In genomic region chr1:110390096-110390495, GRCh38 we compare ENCODE assay signal across 9 cellular contexts. TPM values are rescaled to one million over a fixed set of nuclear protein-coding genes. Genes with fewer than 3 reads are reported as not detected.
DNase-seq lines count a peak whose midpoint lies in the region; ATAC-seq and TF ChIP-seq lines count a peak whose summit lies in the region.
"Had no signal": no experiment of that assay in that cellular context is flagged by ENCODE, and none has a peak within 500 bp of the region (broad histone marks: within the 10 kb centered on the region; RNA-seq: fewer than 3 reads in every experiment).

No MANE protein-coding gene starts in this region.

- no peak for TF ChIP-seq EP300 in upper lobe of left lung (IDR thresholded peaks at IDR 0.05)

- no peak overlapping the region for H2BK15ac ChIP-seq in mesendoderm (replicated peaks; ENCODE audit: low read depth)

- H3K27ac Mint-ChIP-seq in endothelial cell (ENCODE audit: unreplicated experiment) = peak overlapping the region; percentile 54
- H3K27ac Mint-ChIP-seq: activated T-helper 17 cell treated with anti-CD3 and anti-CD28 coated beads, Interleukin-2, amount 50 U/mL, for 72 hours had no signal

- no peaks in the 10 kb centered on the region for H3K79me2 ChIP-seq in mesendoderm (ENCODE audit: control insufficient read depth, insufficient read depth, low read length)

- peak overlapping the region; percentile 38 for H3K4me3 ChIP-seq in MG63
- no peak overlapping the region for H3K4me3 ChIP-seq in mesendoderm (ENCODE audit: low read length)
- H3K4me3 ChIP-seq in upper lobe of left lung = peak overlapping the region in 3 of 4 donors; percentile 24 to 42 (median 38)
- H3K4me3 ChIP-seq: PC-9 had no signal

- no peaks in the 10 kb centered on the region for H3K27me3 ChIP-seq in MG63
- no peaks in the 10 kb centered on the region for H3K27me3 ChIP-seq in mesendoderm (ENCODE audit: insufficient read depth, low read length, poor library complexity)
- no peaks in the 10 kb centered on the region for H3K27me3 ChIP-seq in upper lobe of left lung

- no peak overlapping the region for H2BK120ac ChIP-seq in mesendoderm (ENCODE audit: low read depth, low read length)

- DNase-seq in MG63 = peak; percentile 87
- no peak for DNase-seq in endothelial cell (ENCODE audit: low spot score)
- peak; percentile 78 for DNase-seq in mesendoderm
- peak in 1 of 2 donors; percentile 81 for DNase-seq in upper lobe of left lung
- no peak for DNase-seq in activated CD4-positive, alpha-beta T cell treated with anti-CD3 and anti-CD28 coated beads, Interleukin-2, amount 50 U/mL, for 1 hour

- H3K56ac ChIP-seq in mesendoderm (ENCODE audit: low read length) = no peak overlapping the region

- no peak overlapping the region for H3K4me2 ChIP-seq in mesendoderm (ENCODE audit: low read length)
- H3K4me2 ChIP-seq: PC-9 had no signal

- no peak overlapping the region for H2AK5ac ChIP-seq in mesendoderm (ENCODE audit: low read length)

- H3K18ac ChIP-seq in mesendoderm (ENCODE audit: low read length) = no peak overlapping the region

- no peak for TF ChIP-seq CTCF in endothelial cell (IDR thresholded peaks at IDR 0.05; ENCODE audit: unreplicated experiment)
- no peak for TF ChIP-seq CTCF in upper lobe of left lung (IDR thresholded peaks at IDR 0.05)

- ATAC-seq in upper lobe of left lung (ENCODE audit: low FRiP score in 2 of 2) (peak; percentile 88 to 93), GM18867 (IDR thresholded peaks at IDR 0.05; ENCODE audit: unreplicated experiment) (no peak), HG03571 (IDR thresholded peaks at IDR 0.05; ENCODE audit: unreplicated experiment) (no peak)
- ATAC-seq: activated T-helper 17 cell treated with anti-CD3 and anti-CD28 coated beads, Interleukin-2, amount 50 U/mL, for 72 hours had no signal

- H3K9me3 Mint-ChIP-seq in endothelial cell (ENCODE audit: unreplicated experiment) = no peaks in the 10 kb centered on the region
- H3K9me3 Mint-ChIP-seq: activated T-helper 17 cell treated with anti-CD3 and anti-CD28 coated beads, Interleukin-2, amount 50 U/mL, for 72 hours had no signal

- H4K8ac ChIP-seq in mesendoderm (ENCODE audit: low read depth, low read length) = no peak overlapping the region

- H2BK5ac ChIP-seq in mesendoderm (ENCODE audit: low read length) = no peak overlapping the region

- no peak overlapping the region for H3K4me3 Mint-ChIP-seq in endothelial cell (ENCODE audit: unreplicated experiment)
- H3K4me3 Mint-ChIP-seq: activated T-helper 17 cell treated with anti-CD3 and anti-CD28 coated beads, Interleukin-2, amount 50 U/mL, for 72 hours had no signal

- WGBS in mesendoderm (ENCODE audit: extremely low coverage, insufficient coverage, low lambda C conversion rate) = no CpG with 5 or more reads among the region's 6 CpGs
- 59 to 63% methylated on average over 6 of the region's 6 CpGs for WGBS in upper lobe of left lung, 2 donors

- no peaks in the 10 kb centered on the region for H3K36me3 Mint-ChIP-seq in endothelial cell (ENCODE audit: low read depth, unreplicated experiment)

- no peak overlapping the region for H3K9ac ChIP-seq in mesendoderm (ENCODE audit: low read length)

- TF ChIP-seq POLR2A in upper lobe of left lung (IDR thresholded peaks at IDR 0.05) = peak in 1 of 4 donors; percentile 20

- H3K4me1 Mint-ChIP-seq in endothelial cell (ENCODE audit: unreplicated experiment) = peaks cover 11% of the 10 kb centered on the region

- no peak overlapping the region for H3K27ac ChIP-seq in mesendoderm (ENCODE audit: low read depth, low read length)
- H3K27ac ChIP-seq in upper lobe of left lung = peak overlapping the region in 3 of 4 donors; percentile 64 to 76 (median 73)
- H3K27ac ChIP-seq: PC-9 had no signal

- H3K27me3 Mint-ChIP-seq in endothelial cell (ENCODE audit: unreplicated experiment) = no peaks in the 10 kb centered on the region
- H3K27me3 Mint-ChIP-seq: activated T-helper 17 cell treated with anti-CD3 and anti-CD28 coated beads, Interleukin-2, amount 50 U/mL, for 72 hours had no signal

- H3K23ac ChIP-seq in mesendoderm (ENCODE audit: low read length) = no peak overlapping the region

- no peak overlapping the region for H4K5ac ChIP-seq in mesendoderm (ENCODE audit: low read length)

- H3K4ac ChIP-seq in mesendoderm (ENCODE audit: low read depth, low read length) = no peak overlapping the region

- no peaks in the 10 kb centered on the region for H3K79me1 ChIP-seq in mesendoderm (ENCODE audit: low read length)

- peaks cover 1% of the 10 kb centered on the region for H3K36me3 ChIP-seq in MG63
- no peaks in the 10 kb centered on the region for H3K36me3 ChIP-seq in mesendoderm (ENCODE audit: control insufficient read depth, insufficient read depth, low read length)
- peaks cover 0 to 8% (median 2%) of the 10 kb centered on the region in 4 donors for H3K36me3 ChIP-seq in upper lobe of left lung

- no peaks in the 10 kb centered on the region for H3K4me1 ChIP-seq in mesendoderm (ENCODE audit: control insufficient read depth, low read depth, low read length)
- peaks cover 0 to 14% (median 5%) of the 10 kb centered on the region in 4 donors for H3K4me1 ChIP-seq in upper lobe of left lung

- no peaks in the 10 kb centered on the region for H3K9me3 ChIP-seq in MG63
- H3K9me3 ChIP-seq in upper lobe of left lung = no peaks in the 10 kb centered on the region

RNA-seq across cellular contexts. Expression of gene SLC16A4, which starts 0.7 kb away (rescaled TPM):
- total RNA-seq in MG63 (2014; rRNA removed; shearing (Covaris generic); ENCODE audit: low replicate concordance) = 30.5 and 32.0 TPM in 2 replicates
- 7.2 TPM for total RNA-seq in endothelial cell (ENCODE audit: unreplicated experiment)
- 0.28 TPM for polyA plus RNA-seq in mesendoderm (2013, experiment 1 of 2)
- polyA plus RNA-seq in mesendoderm (2013, experiment 2 of 2) = 0.29 TPM
- total RNA-seq in upper lobe of left lung = 10 to 100 TPM in 4 of 6 donors, 1 to 10 TPM in 2; 7.8 to 23.0 (median 15.4) TPM

RNA-seq across cellular contexts. Expression of gene LAMTOR5, which starts 17.4 kb away (rescaled TPM):
- 133 and 137 TPM in 2 replicates for total RNA-seq in MG63 (2014; rRNA removed; shearing (Covaris generic); ENCODE audit: low replicate concordance)
- total RNA-seq in endothelial cell (ENCODE audit: unreplicated experiment) (135 TPM), upper lobe of left lung (100 to 1,000 TPM in 3 of 6 donors, 10 to 100 TPM in 3; 26.5 to 130 (median 89.9) TPM)
- 171 TPM for polyA plus RNA-seq in mesendoderm (2013, experiment 1 of 2)
- 171 TPM for polyA plus RNA-seq in mesendoderm (2013, experiment 2 of 2)

RNA-seq across cellular contexts. Expression of gene RBM15, which starts 50.9 kb away (rescaled TPM):
- total RNA-seq in MG63 (2014; rRNA removed; shearing (Covaris generic); ENCODE audit: low replicate concordance) = 25.5 and 26.0 TPM in 2 replicates
- total RNA-seq in endothelial cell (ENCODE audit: unreplicated experiment) (27.6 TPM), upper lobe of left lung (10 to 100 TPM; 20.7 to 85.9 (median 36.2) TPM)
- polyA plus RNA-seq in mesendoderm (2013, experiment 1 of 2) = 14.9 TPM
- 14.0 TPM for polyA plus RNA-seq in mesendoderm (2013, experiment 2 of 2)

Comparison
In these comparisons a context has a peak if more than half of its experiments do, and no peak if none do; other contexts are left out.
1. DNase-seq: peak in MG63 (single experiment) and mesendoderm (single experiment); none in endothelial cell (single experiment) and activated CD4-positive, alpha-beta T cell treated with anti-CD3 and anti-CD28 coated beads, Interleukin-2, amount 50 U/mL, for 1 hour (single experiment).
2. ATAC-seq: peak in upper lobe of left lung (2 of 2); none in GM18867 (single experiment) and HG03571 (single experiment).